ENCODE assay signal across 1 cellular context in the genomic region with DNA sequence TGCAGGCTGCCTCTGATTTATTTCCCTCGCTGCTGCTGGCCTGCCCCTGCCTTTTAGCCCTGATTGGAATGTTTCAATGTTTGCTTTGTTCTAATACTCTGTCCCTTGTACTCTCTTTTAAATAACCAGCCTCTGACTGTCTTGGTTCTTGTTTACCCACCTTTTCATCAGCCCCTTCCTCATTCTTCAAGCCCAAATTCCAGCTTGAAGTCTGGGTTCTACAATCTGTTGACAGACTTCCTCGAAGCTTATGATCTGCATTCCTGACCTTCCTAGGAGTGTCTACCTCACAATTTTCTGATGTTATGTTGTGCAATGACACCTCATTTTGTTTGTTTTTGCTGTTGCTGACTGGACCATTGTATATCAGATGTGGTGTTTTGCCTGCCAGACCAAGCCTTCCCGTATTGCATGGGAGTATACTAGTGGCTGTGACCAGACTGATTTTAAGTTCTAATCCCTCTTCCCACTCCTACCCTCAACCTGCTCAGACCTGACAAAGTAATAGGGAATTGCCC.
TF ChIP-seq lines count a peak whose summit lies in the region.

No MANE protein-coding gene starts in this region.

TF ChIP-seq in HepG2, 621 proteins besides CTCF, POLR2A, EP300 and RAD21 (continued from another document and continues in another):
- TF ChIP-seq ARID4A (CRISPR knock-in tag; IDR thresholded peaks at IDR 0.05; ENCODE audit: borderline replicate concordance) (peak; percentile 58; the same call in 1 of the 2 replicates), ZBED4 (CRISPR knock-in tag; IDR thresholded peaks at IDR 0.05; ENCODE audit: borderline replicate concordance) (0 out of 2 replicates have a peak, but pooled peaks have one; percentile 76), BRCA1 (CRISPR knock-in tag; IDR thresholded peaks at IDR 0.05) (no peak), ZNF790 (CRISPR knock-in tag; IDR thresholded peaks at IDR 0.05; ENCODE audit: borderline replicate concordance) (no peak), ATAD3A (CRISPR knock-in tag; IDR thresholded peaks at IDR 0.05) (no peak), MLLT10 (CRISPR knock-in tag; IDR thresholded peaks at IDR 0.05) (no peak), HOXD1 (CRISPR knock-in tag; IDR thresholded peaks at IDR 0.05) (peak; percentile 69; the same call in 1 of the 2 replicates), ARHGAP35 (CRISPR knock-in tag; IDR thresholded peaks at IDR 0.05; ENCODE audit: borderline replicate concordance) (no peak), ZNF484 (CRISPR knock-in tag; IDR thresholded peaks at IDR 0.05; ENCODE audit: borderline replicate concordance, low read depth) (no peak), ZNF564 (CRISPR knock-in tag; IDR thresholded peaks at IDR 0.05) (0 out of 2 replicates have a peak, but pooled peaks have one; percentile 53), EZH2 (conservative IDR thresholded peaks at IDR 0.05; ENCODE audit: low read depth, low read length) (no peak), CREB1 (IDR thresholded peaks at IDR 0.05) (peak; percentile 64), CREB1 (CRISPR knock-in tag; IDR thresholded peaks at IDR 0.05) (peak; percentile 84), RFX3 (CRISPR knock-in tag; IDR thresholded peaks at IDR 0.05) (0 out of 2 replicates have a peak, but pooled peaks have one; percentile 13), SIN3B (IDR thresholded peaks at IDR 0.05; ENCODE audit: low read length) (no peak), ZNF781 (CRISPR knock-in tag; IDR thresholded peaks at IDR 0.05; ENCODE audit: borderline replicate concordance, not compliant biosample characterization) (no peak), HBP1 (CRISPR knock-in tag; IDR thresholded peaks at IDR 0.05; ENCODE audit: low read depth) (0 out of 2 replicates have a peak, but pooled peaks have one; percentile 58), GFI1 (CRISPR knock-in tag; IDR thresholded peaks at IDR 0.05; ENCODE audit: borderline replicate concordance) (peak; percentile 97), NCOA2 (CRISPR knock-in tag; IDR thresholded peaks at IDR 0.05) (peak; percentile 95), ZKSCAN5 (CRISPR knock-in tag; IDR thresholded peaks at IDR 0.05) (no peak), ZNF446 (CRISPR knock-in tag; IDR thresholded peaks at IDR 0.05) (no peak), CBFB (CRISPR knock-in tag; IDR thresholded peaks at IDR 0.05) (peak; percentile 74; the same call in 1 of the 2 replicates), ZNF552 (CRISPR knock-in tag; IDR thresholded peaks at IDR 0.05; ENCODE audit: borderline replicate concordance) (no peak), ZNF431 (CRISPR knock-in tag; IDR thresholded peaks at IDR 0.05; ENCODE audit: borderline replicate concordance, low read depth) (peak; percentile 55; the same call in 1 of the 2 replicates), TEAD2 (CRISPR knock-in tag; IDR thresholded peaks at IDR 0.05) (0 out of 2 replicates have a peak, but pooled peaks have one; percentile 31), NR2C2 (CRISPR knock-in tag; IDR thresholded peaks at IDR 0.05; ENCODE audit: borderline replicate concordance) (0 out of 2 replicates have a peak, but pooled peaks have one; percentile 43), PATZ1 (CRISPR knock-in tag; IDR thresholded peaks at IDR 0.05) (peak; percentile 78), ZBTB21 (CRISPR knock-in tag; IDR thresholded peaks at IDR 0.05) (peak; percentile 70; the same call in 1 of the 2 replicates), SMC3 (IDR thresholded peaks at IDR 0.05; ENCODE audit: low read length) (peak; percentile 25), ZNF451 (CRISPR knock-in tag; IDR thresholded peaks at IDR 0.05) (no peak), PHF21A (CRISPR knock-in tag; IDR thresholded peaks at IDR 0.05) (peak; percentile 97), MIER3 (CRISPR knock-in tag; IDR thresholded peaks at IDR 0.05; ENCODE audit: borderline replicate concordance) (peak; percentile 91; the same call in 1 of the 2 replicates), ATF1 (CRISPR knock-in tag; IDR thresholded peaks at IDR 0.05) (peak; percentile 49; the same call in 1 of the 2 replicates), TFAP4 (IDR thresholded peaks at IDR 0.05; ENCODE audit: borderline replicate concordance, low read depth) (peak; percentile 55), TRAFD1 (CRISPR knock-in tag; IDR thresholded peaks at IDR 0.05; ENCODE audit: borderline replicate concordance) (no peak), CEBPG (CRISPR knock-in tag; IDR thresholded peaks at IDR 0.05) (peak; percentile 98), ZNF644 (CRISPR knock-in tag; IDR thresholded peaks at IDR 0.05; ENCODE audit: low read depth) (peak; percentile 83), ZNF878 (CRISPR knock-in tag; IDR thresholded peaks at IDR 0.05) (peak; percentile 95)
- TF ChIP-seq, protein P1, sequence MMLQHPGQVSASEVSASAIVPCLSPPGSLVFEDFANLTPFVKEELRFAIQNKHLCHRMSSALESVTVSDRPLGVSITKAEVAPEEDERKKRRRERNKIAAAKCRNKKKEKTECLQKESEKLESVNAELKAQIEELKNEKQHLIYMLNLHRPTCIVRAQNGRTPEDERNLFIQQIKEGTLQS (CRISPR knock-in tag; IDR thresholded peaks at IDR 0.05): peak; percentile 81
- TF ChIP-seq, protein P2, sequence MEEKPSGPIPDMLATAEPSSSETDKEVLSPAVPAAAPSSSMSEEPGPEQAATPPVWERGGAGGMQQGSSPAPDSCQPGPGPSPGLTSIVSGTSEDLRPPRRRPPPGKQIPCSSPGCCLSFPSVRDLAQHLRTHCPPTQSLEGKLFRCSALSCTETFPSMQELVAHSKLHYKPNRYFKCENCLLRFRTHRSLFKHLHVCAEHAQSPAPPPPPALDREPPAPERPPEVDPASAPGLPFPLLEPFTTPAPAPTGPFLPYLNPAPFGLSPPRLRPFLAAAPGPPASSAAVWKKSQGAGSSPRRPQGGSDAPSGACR (CRISPR knock-in tag; IDR thresholded peaks at IDR 0.05): 0 out of 2 replicates have a peak, but pooled peaks have one; percentile 15
- TF ChIP-seq, protein P3, sequence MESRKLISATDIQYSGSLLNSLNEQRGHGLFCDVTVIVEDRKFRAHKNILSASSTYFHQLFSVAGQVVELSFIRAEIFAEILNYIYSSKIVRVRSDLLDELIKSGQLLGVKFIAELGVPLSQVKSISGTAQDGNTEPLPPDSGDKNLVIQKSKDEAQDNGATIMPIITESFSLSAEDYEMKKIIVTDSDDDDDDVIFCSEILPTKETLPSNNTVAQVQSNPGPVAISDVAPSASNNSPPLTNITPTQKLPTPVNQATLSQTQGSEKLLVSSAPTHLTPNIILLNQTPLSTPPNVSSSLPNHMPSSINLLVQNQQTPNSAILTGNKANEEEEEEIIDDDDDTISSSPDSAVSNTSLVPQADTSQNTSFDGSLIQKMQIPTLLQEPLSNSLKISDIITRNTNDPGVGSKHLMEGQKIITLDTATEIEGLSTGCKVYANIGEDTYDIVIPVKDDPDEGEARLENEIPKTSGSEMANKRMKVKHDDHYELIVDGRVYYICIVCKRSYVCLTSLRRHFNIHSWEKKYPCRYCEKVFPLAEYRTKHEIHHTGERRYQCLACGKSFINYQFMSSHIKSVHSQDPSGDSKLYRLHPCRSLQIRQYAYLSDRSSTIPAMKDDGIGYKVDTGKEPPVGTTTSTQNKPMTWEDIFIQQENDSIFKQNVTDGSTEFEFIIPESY (CRISPR knock-in tag; IDR thresholded peaks at IDR 0.05): peak; percentile 48; the same call in 1 of the 2 replicates
